ENCODE assay signal across 7 cellular contexts in the genomic region with DNA sequence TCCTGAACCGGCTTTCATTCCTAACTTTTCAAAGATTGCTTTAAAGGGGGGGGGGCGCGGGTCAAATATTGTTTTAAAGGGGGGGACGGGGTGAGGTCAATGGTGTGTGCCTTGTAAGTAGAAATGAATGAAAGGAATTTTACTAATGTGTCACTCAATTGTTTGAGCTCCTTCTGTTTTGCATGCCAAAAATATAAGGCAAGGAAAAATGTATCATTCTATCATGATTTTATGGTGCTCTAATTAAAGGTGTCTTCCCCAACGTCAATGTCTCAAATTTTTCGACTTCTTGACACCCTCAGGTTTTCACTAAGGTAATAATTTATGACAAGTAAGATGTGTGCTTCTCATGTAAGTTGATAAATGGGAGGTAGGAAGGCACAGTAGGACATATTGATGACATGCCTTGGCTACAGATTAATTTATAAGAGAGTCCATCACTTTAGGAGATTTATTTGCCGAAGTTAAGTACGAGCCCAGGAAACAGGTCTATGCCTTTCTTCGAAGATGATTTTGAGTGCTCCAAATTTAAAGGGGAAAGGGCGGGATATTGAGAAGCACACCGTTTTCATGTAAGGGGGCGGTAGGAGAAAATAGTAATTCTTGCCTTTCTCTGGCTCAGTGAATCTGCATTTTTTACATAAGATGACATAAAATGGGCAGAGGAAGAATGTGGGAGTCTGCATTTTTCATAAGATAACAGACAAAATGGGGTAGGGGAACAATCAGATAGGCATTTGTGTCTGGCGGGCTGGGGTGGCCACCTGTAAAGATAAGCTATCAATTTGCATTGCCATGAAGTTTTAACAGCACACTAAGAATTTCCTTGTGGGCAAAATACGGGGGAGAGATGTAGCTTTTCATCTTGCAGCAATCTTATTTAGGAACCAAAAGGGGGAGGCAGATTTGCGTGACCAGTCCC. TPM values are rescaled to one million over a fixed set of nuclear protein-coding genes. Genes with fewer than 3 reads are reported as not detected.
A peak's percentile ranks its signal among the peaks of the same experiment; 100 is the strongest.
DNase-seq lines count a peak whose midpoint lies in the region; ATAC-seq and TF ChIP-seq lines count a peak whose summit lies in the region.

No MANE protein-coding gene starts in this region.

- H3K4me1 ChIP-seq in iPS DF 6.9 (ENCODE audit: control insufficient read depth, insufficient read depth, low read length), result peaks cover 1% of the 10 kb centered on the region; the same call in 1 of the 2 replicates

- H3K27me3 ChIP-seq in HL-60 (ENCODE audit: insufficient read depth, poor library complexity, severe bottlenecking) (no peaks in the 10 kb centered on the region), iPS DF 6.9 (ENCODE audit: control insufficient read depth, insufficient read depth, low read length) (no peaks in the 10 kb centered on the region)

- intact Hi-C loops in activated CD4-positive, alpha-beta memory T cell treated with anti-CD3 and anti-CD28 coated beads for 36 hours (cut with micrococcal nuclease), result loop anchor here (1.0 to 2.0 kb wide), 7 partner anchors 13 to 285 kb away; partner anchors contain the start of genes B4GALT6 and RNF125

- peaks cover 29% of the 10 kb centered on the region for H3K4me1 Mint-ChIP-seq in activated CD4-positive, alpha-beta memory T cell treated with anti-CD3 and anti-CD28 coated beads for 36 hours (ENCODE audit: low read depth)
- peaks cover 24% of the 10 kb centered on the region for H3K4me1 Mint-ChIP-seq in stimulated activated effector memory CD8-positive, alpha-beta T cell treated with anti-CD3 and anti-CD28 coated beads, Interleukin-12 subunit alpha, Interleukin-12 subunit beta, amount 100 ng/mL, for 72 hours

- no peaks in the 10 kb centered on the region for H3K27me3 Mint-ChIP-seq in activated CD4-positive, alpha-beta memory T cell treated with anti-CD3 and anti-CD28 coated beads for 36 hours

- no peaks in the 10 kb centered on the region for H3K9me3 ChIP-seq in iPS DF 6.9 (ENCODE audit: control insufficient read depth, insufficient read depth, low read length)

- H3K36me3 ChIP-seq in iPS DF 6.9 (ENCODE audit: control insufficient read depth, insufficient read depth, low read length), result no peaks in the 10 kb centered on the region

- POLR2A ChIA-PET in activated CD4-positive, alpha-beta memory T cell treated with anti-CD3 and anti-CD28 coated beads for 36 hours (lab: Charles Lee), result interaction anchor here (1.4 to 3.4 kb wide), 4 partner anchors 75 to 148 kb away, joined by 3 to 38 read pairs (median 14); partner anchors contain the start of genes RNF125 and RNF138

- TF ChIP-seq CTCF in HL-60 (IDR thresholded peaks at IDR 0.05; ENCODE audit: insufficient read depth, low read length), result no peak

- no CpG with 5 or more reads among the region's 15 CpGs for WGBS in iPS DF 6.9 (ENCODE audit: insufficient coverage, insufficient read length)

- H3K4me3 Mint-ChIP-seq in activated CD4-positive, alpha-beta memory T cell treated with anti-CD3 and anti-CD28 coated beads for 36 hours, result peak overlapping the region; percentile 100
- H3K4me3 Mint-ChIP-seq in stimulated activated effector memory CD8-positive, alpha-beta T cell treated with anti-CD3 and anti-CD28 coated beads, Interleukin-12 subunit alpha, Interleukin-12 subunit beta, amount 100 ng/mL, for 72 hours, result peak overlapping the region; percentile 92

- H3K36me3 Mint-ChIP-seq in activated CD4-positive, alpha-beta memory T cell treated with anti-CD3 and anti-CD28 coated beads for 36 hours, result peaks cover 2% of the 10 kb centered on the region
- H3K36me3 Mint-ChIP-seq in stimulated activated effector memory CD8-positive, alpha-beta T cell treated with anti-CD3 and anti-CD28 coated beads, Interleukin-12 subunit alpha, Interleukin-12 subunit beta, amount 100 ng/mL, for 72 hours, result peaks cover 19% of the 10 kb centered on the region

- no peaks in the 10 kb centered on the region for H3K9me3 Mint-ChIP-seq in activated CD4-positive, alpha-beta memory T cell treated with anti-CD3 and anti-CD28 coated beads for 36 hours
- H3K9me3 Mint-ChIP-seq in stimulated activated effector memory CD8-positive, alpha-beta T cell treated with anti-CD3 and anti-CD28 coated beads, Interleukin-12 subunit alpha, Interleukin-12 subunit beta, amount 100 ng/mL, for 72 hours, result no peaks in the 10 kb centered on the region

- H3K27ac ChIP-seq in HL-60 (replicated peaks) (peak overlapping the region; percentile 72), iPS DF 6.9 (ENCODE audit: low read length) (no peak overlapping the region)

- CTCF ChIA-PET in activated CD4-positive, alpha-beta memory T cell treated with anti-CD3 and anti-CD28 coated beads for 36 hours (lab: Charles Lee), result interaction anchor here (1.0 to 3.5 kb wide), 7 partner anchors 10 to 210 kb away, joined by 3 to 18 read pairs (median 4); partner anchors contain the start of gene RNF125

- peak overlapping the region; percentile 61 for H3K4me3 ChIP-seq in HL-60 (replicated peaks; ENCODE audit: insufficient read depth, low read length)
- peak overlapping the region; percentile 96; the same call in 1 of the 2 replicates for H3K4me3 ChIP-seq in iPS DF 6.9 (ENCODE audit: low read length)

- no peak for DNase-seq in HL-60 (ENCODE audit: low read depth in 1 of 2, low spot score in 1 of 2)
- no peak for DNase-seq in activated CD4-positive, alpha-beta memory T cell treated with anti-CD3 and anti-CD28 coated beads for 36 hours
- no peak for DNase-seq in iPS DF 6.9 (ENCODE audit: low read depth, low spot score)
- no peak for DNase-seq in stimulated activated effector memory CD8-positive, alpha-beta T cell treated with anti-CD3 and anti-CD28 coated beads, Interleukin-12 subunit alpha, Interleukin-12 subunit beta, amount 100 ng/mL, for 72 hours (ENCODE audit: low spot score in 2 of 2)
- DNase-seq in DMS53 treated with DMSO at 0.1 percent for 48 hours (lab: John Stamatoyannopoulos, UW; ENCODE audit: unreplicated experiment), result no peak
- DNase-seq in iPS-NIHi11 (ENCODE audit: low spot score), result no peak

- H3K27ac Mint-ChIP-seq in activated CD4-positive, alpha-beta memory T cell treated with anti-CD3 and anti-CD28 coated beads for 36 hours, result peak overlapping the region; percentile 99
- H3K27ac Mint-ChIP-seq in stimulated activated effector memory CD8-positive, alpha-beta T cell treated with anti-CD3 and anti-CD28 coated beads, Interleukin-12 subunit alpha, Interleukin-12 subunit beta, amount 100 ng/mL, for 72 hours, result peak overlapping the region; percentile 96

- no peak for ATAC-seq in stimulated activated effector memory CD8-positive, alpha-beta T cell treated with anti-CD3 and anti-CD28 coated beads, Interleukin-12 subunit alpha, Interleukin-12 subunit beta, amount 100 ng/mL, for 72 hours
- no peak for ATAC-seq in GM18867 (IDR thresholded peaks at IDR 0.05; ENCODE audit: unreplicated experiment)

RNA-seq across cellular contexts. Expression of gene TRAPPC8, which starts 1.2 kb away (rescaled TPM):
- 10 to 100 TPM; 30.4 to 34.2 TPM for total RNA-seq in activated CD4-positive, alpha-beta memory T cell treated with anti-CD3 and anti-CD28 coated beads for 36 hours
